Comparison of ENCODE assay signal across 7 cellular contexts in genomic region chr11:33396361-33396760, GRCh38. TPM values are rescaled to one million over a fixed set of nuclear protein-coding genes. Genes with fewer than 3 reads are reported as not detected.
"Had no signal": no experiment of that assay in that cellular context is flagged by ENCODE, and none has a peak within 500 bp of the region (broad histone marks: within the 10 kb centered on the region; RNA-seq: fewer than 3 reads in every experiment).

No MANE protein-coding gene starts in this region.

- H3K4me3 Mint-ChIP-seq: IgD-negative memory B cell had no signal

- DNase-seq: Karpas-422, KBM-7, KG1 had no signal

- FAIRE-seq: HTR-8/SVneo had no signal

- H3K4me1 Mint-ChIP-seq: IgD-negative memory B cell had no signal

- H3K27ac Mint-ChIP-seq: IgD-negative memory B cell had no signal

- H3K36me3 Mint-ChIP-seq: IgD-negative memory B cell had no signal

- H3K9me3 Mint-ChIP-seq: IgD-negative memory B cell had no signal

- H3K9ac ChIP-seq: KMS-11 had no signal

- H3K27ac ChIP-seq: HL-60, KMS-11 had no signal

- H3K4me2 ChIP-seq: KMS-11 had no signal

- H3K27me3 Mint-ChIP-seq: IgD-negative memory B cell had no signal

RNA-seq across cellular contexts. Expression of gene KIAA1549L, which starts 20.5 kb away (rescaled TPM):
- polyA plus RNA-seq: IgD-negative memory B cell had no signal
